ENCODE assay signal across 35 cellular contexts in genomic region chr3:14353486-14353885, GRCh38. TPM values are rescaled to one million over a fixed set of nuclear protein-coding genes. Genes with fewer than 3 reads are reported as not detected.
DNase-seq lines count a peak whose midpoint lies in the region; ATAC-seq and TF ChIP-seq lines count a peak whose summit lies in the region.
"Had no signal": no experiment of that assay in that cellular context is flagged by ENCODE, and none has a peak within 500 bp of the region (broad histone marks: within the 10 kb centered on the region; RNA-seq: fewer than 3 reads in every experiment).

No MANE protein-coding gene starts in this region.

- H3K27me3 Mint-ChIP-seq in glutamatergic neuron (ENCODE audit: unreplicated experiment) (peaks cover 2% of the 10 kb centered on the region), type B pancreatic cell (peaks cover 2% of the 10 kb centered on the region)

- H3K9me3 Mint-ChIP-seq in glutamatergic neuron (ENCODE audit: unreplicated experiment) (peaks cover 9% of the 10 kb centered on the region), type B pancreatic cell (no peaks in the 10 kb centered on the region)
- H3K9me3 Mint-ChIP-seq: activated CD4-positive, alpha-beta memory T cell treated with anti-CD3 and anti-CD28 coated beads, Interleukin-2, amount 10 ng/mL, durations not matched to agents 7 days and 5 days; activated naive CD4-positive, alpha-beta T cell treated with anti-CD3 and anti-CD28 coated beads, Interleukin-2, amount 10 ng/mL, durations not matched to agents 7 days and 5 days; neural crest cell; stimulated activated naive CD8-positive, alpha-beta T cell treated with anti-CD3 and anti-CD28 coated beads, Interleukin-15, Interleukin-2, amounts not matched to agents 100 ng/mL and 50 ng/mL, for 24 hours had no signal

- H3K36me3 Mint-ChIP-seq in glutamatergic neuron (ENCODE audit: unreplicated experiment) (no peaks in the 10 kb centered on the region), type B pancreatic cell (no peaks in the 10 kb centered on the region)
- H3K36me3 Mint-ChIP-seq: activated naive CD4-positive, alpha-beta T cell treated with anti-CD3 and anti-CD28 coated beads, Interleukin-2, amount 10 ng/mL, durations not matched to agents 7 days and 5 days had no signal

- no peak for TF ChIP-seq CTCF in Panc1 (IDR thresholded peaks at IDR 0.05)
- no peak for TF ChIP-seq CTCF in glutamatergic neuron (IDR thresholded peaks at IDR 0.05; ENCODE audit: partially characterized antibody, unreplicated experiment)
- no peak for TF ChIP-seq CTCF in type B pancreatic cell (conservative IDR thresholded peaks at IDR 0.05)

- H3K4me3 Mint-ChIP-seq in glutamatergic neuron (ENCODE audit: unreplicated experiment), result no peak overlapping the region
- H3K4me3 Mint-ChIP-seq in type B pancreatic cell, result no peak overlapping the region
- H3K4me3 Mint-ChIP-seq: activated CD4-positive, alpha-beta memory T cell treated with anti-CD3 and anti-CD28 coated beads, Interleukin-2, amount 10 ng/mL, durations not matched to agents 7 days and 5 days; activated naive CD4-positive, alpha-beta T cell treated with anti-CD3 and anti-CD28 coated beads, Interleukin-2, amount 10 ng/mL, durations not matched to agents 7 days and 5 days; B cell; neural crest cell; stimulated activated naive CD8-positive, alpha-beta T cell treated with anti-CD3 and anti-CD28 coated beads, Interleukin-15, Interleukin-2, amounts not matched to agents 100 ng/mL and 50 ng/mL, for 24 hours had no signal

- peaks cover 11% of the 10 kb centered on the region for H3K4me1 Mint-ChIP-seq in glutamatergic neuron (ENCODE audit: low read depth, unreplicated experiment)
- H3K4me1 Mint-ChIP-seq in type B pancreatic cell (ENCODE audit: unreplicated experiment), result peaks cover 17% of the 10 kb centered on the region
- H3K4me1 Mint-ChIP-seq: activated CD4-positive, alpha-beta memory T cell treated with anti-CD3 and anti-CD28 coated beads, Interleukin-2, amount 10 ng/mL, durations not matched to agents 7 days and 5 days; activated naive CD4-positive, alpha-beta T cell treated with anti-CD3 and anti-CD28 coated beads, Interleukin-2, amount 10 ng/mL, durations not matched to agents 7 days and 5 days; B cell; neural crest cell had no signal

- DNase-seq in Panc1 (ENCODE audit: low read depth, low spot score) (no peak), glutamatergic neuron (no peak), type B pancreatic cell (ENCODE audit: extremely low spot score, unreplicated experiment) (no peak), DMS153 (lab: John Stamatoyannopoulos, UW) (no peak), hepatic stellate cell (ENCODE audit: low spot score) (no peak)
- DNase-seq: ACHN; activated CD4-positive, alpha-beta memory T cell treated with anti-CD3 and anti-CD28 coated beads, Interleukin-2, amount 10 ng/mL, durations not matched to agents 7 days and 5 days; activated naive CD4-positive, alpha-beta T cell treated with anti-CD3 and anti-CD28 coated beads, Interleukin-2, amount 10 ng/mL, durations not matched to agents 7 days and 5 days; amygdala; brain microvascular endothelial cell; dorsolateral prefrontal cortex; esophagus squamous epithelium; gastrocnemius medialis; left cardiac atrium; MG63; NCI-H1105 treated with DMSO at 0.1 percent for 48 hours; NCI-H1930; NCI-H510A treated with DMSO at 0.1 percent for 48 hours; NK-92 treated with Interleukin-12 subunit alpha and Interleukin-12 subunit beta, amount 100 ng/mL, for 24 hours; posterior cingulate gyrus; Right ventricle myocardium superior; stimulated activated CD4-positive, alpha-beta T cell treated with anti-CD3 and anti-CD28 coated beads, Interleukin-1b, Interleukin-23, amount 100 ng/mL, for 48 hours; stimulated activated CD8-positive, alpha-beta memory T cell treated with anti-CD3 and anti-CD28 coated beads, Interleukin-4, amount 100 ng/mL, for 48 hours; T-helper 2 cell; testis; uterus had no signal

- no TSS peak for BruUV-seq in Panc1 (replicated peaks; lab: Mats Ljungman, UMichigan)

- POLR2A ChIA-PET in Panc1 (lab: Charles Lee), result interaction anchor here (0.6 kb wide), 1 partner anchor 112 kb away, joined by 21 read pairs; no protein-coding TSS in a partner anchor

- H3K27me3 ChIP-seq in HUES48 (ENCODE audit: control insufficient read depth, insufficient read depth, low read length) (no peaks in the 10 kb centered on the region), Panc1 (ENCODE audit: control insufficient read depth, insufficient read depth, low read length) (no peaks in the 10 kb centered on the region)
- H3K27me3 ChIP-seq: dorsolateral prefrontal cortex, gastrocnemius medialis, hepatocyte, MG63, testis, uterus had no signal

- peak overlapping the region; percentile 43 for H3K27ac ChIP-seq in HUES48 (ENCODE audit: low read depth, low read length)
- 0 out of 2 replicates have a peak overlapping the region, but pooled peaks have one; percentile 17 for H3K27ac ChIP-seq in Panc1 (ENCODE audit: low read length)
- H3K27ac ChIP-seq: brain microvascular endothelial cell, dorsolateral prefrontal cortex, esophagus squamous epithelium, gastrocnemius medialis, hepatocyte, KMS-11, testis, uterus had no signal

- CTCF ChIA-PET in Panc1 (lab: Charles Lee), result interaction anchor here (0.7 kb wide), 1 partner anchor 22 kb away, joined by 4 read pairs; no protein-coding TSS in a partner anchor

- H3K9ac ChIP-seq in HUES48 (ENCODE audit: low read depth, low read length), result no peak overlapping the region
- H3K9ac ChIP-seq: KMS-11 had no signal

- H3K36me3 ChIP-seq in HUES48 (ENCODE audit: control insufficient read depth, insufficient read depth, low read length) (no peaks in the 10 kb centered on the region), Panc1 (ENCODE audit: control insufficient read depth, insufficient read depth, low read length) (no peaks in the 10 kb centered on the region)
- H3K36me3 ChIP-seq: brain microvascular endothelial cell, esophagus squamous epithelium, gastrocnemius medialis, MG63, uterus had no signal

- in situ Hi-C loops in Panc1 (cut with HindIII; ENCODE audit: low pct_unique_long_range_greater_than_20kb, low sequenced_read_pairs), result no loop called here

- no peak overlapping the region for H3K4me3 ChIP-seq in HUES48 (ENCODE audit: low read depth, low read length)
- no peak overlapping the region for H3K4me3 ChIP-seq in Panc1 (ENCODE audit: low read depth in 2 of 2, low read length in 2 of 2)
- H3K4me3 ChIP-seq: dorsolateral prefrontal cortex, esophagus squamous epithelium, gastrocnemius medialis, hepatocyte, MG63, testis, uterus had no signal

- no peaks in the 10 kb centered on the region for H3K9me3 ChIP-seq in HUES48 (ENCODE audit: control insufficient read depth, insufficient read depth, low read length)
- H3K9me3 ChIP-seq in Panc1 (ENCODE audit: control insufficient read depth, insufficient read depth, low read depth, low read length), result no peaks in the 10 kb centered on the region
- H3K9me3 ChIP-seq: esophagus squamous epithelium, gastrocnemius medialis, MG63, testis, uterus had no signal

- no peak for ATAC-seq in Panc1
- ATAC-seq in HG03439 (IDR thresholded peaks at IDR 0.05; ENCODE audit: unreplicated experiment), result no peak
- ATAC-seq: gastrocnemius medialis, left cardiac atrium, right cardiac atrium, SK-N-SH treated with all-trans-retinoic acid at 6 μM for 48 hours had no signal

- intact Hi-C loops in Panc1 (cut with micrococcal nuclease; ENCODE audit: unreplicated experiment), result no loop called here

- H3K4me1 ChIP-seq in HUES48 (ENCODE audit: control insufficient read depth, insufficient read depth, low read length) (peaks cover 8% of the 10 kb centered on the region; the same call in 1 of the 2 replicates), Panc1 (ENCODE audit: control insufficient read depth, insufficient read depth, low read length) (no peaks in the 10 kb centered on the region)
- H3K4me1 ChIP-seq: gastrocnemius medialis, testis had no signal

- peak overlapping the region; percentile 12 for H3K27ac Mint-ChIP-seq in glutamatergic neuron (ENCODE audit: unreplicated experiment)
- peak overlapping the region; percentile 19 for H3K27ac Mint-ChIP-seq in type B pancreatic cell
- H3K27ac Mint-ChIP-seq: activated CD4-positive, alpha-beta memory T cell treated with anti-CD3 and anti-CD28 coated beads, Interleukin-2, amount 10 ng/mL, durations not matched to agents 7 days and 5 days; activated naive CD4-positive, alpha-beta T cell treated with anti-CD3 and anti-CD28 coated beads, Interleukin-2, amount 10 ng/mL, durations not matched to agents 7 days and 5 days; B cell; stimulated activated naive CD8-positive, alpha-beta T cell treated with anti-CD3 and anti-CD28 coated beads, Interleukin-15, Interleukin-2, amounts not matched to agents 100 ng/mL and 50 ng/mL, for 24 hours had no signal

RNA-seq across cellular contexts. Expression of gene SLC6A6, which starts 48.9 kb away (rescaled TPM):
- total RNA-seq in Panc1 (2021; ENCODE audit: unreplicated experiment) (61.0 TPM), glutamatergic neuron (ENCODE audit: unreplicated experiment) (21.9 TPM), type B pancreatic cell (ENCODE audit: low replicate concordance) (24.5 and 30.3 TPM in 2 replicates)
- 53.8 TPM for polyA plus RNA-seq in Panc1 (2012; ENCODE audit: insufficient read length)
